8 cellular contexts compared by ENCODE assay signal in the genomic region with DNA sequence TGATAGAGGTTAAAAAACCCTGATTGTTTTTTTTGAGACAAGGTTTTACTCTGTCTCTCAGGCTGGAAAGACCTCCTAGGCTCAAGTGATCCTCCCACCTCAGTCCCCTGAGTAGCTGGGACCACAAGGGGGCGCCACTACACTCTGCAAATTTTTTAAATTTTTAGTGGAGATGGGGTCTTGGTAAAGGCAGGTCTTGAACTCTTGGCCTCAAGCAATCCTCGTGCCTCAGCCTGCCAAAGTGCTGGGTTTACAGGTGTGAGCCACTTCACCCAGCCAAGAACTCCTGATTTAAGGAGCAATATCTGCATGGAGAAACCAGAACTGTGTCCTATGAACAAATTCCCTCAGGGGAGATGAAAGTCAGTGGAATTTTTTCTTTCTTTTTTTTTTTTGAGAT. TPM values are rescaled to one million over a fixed set of nuclear protein-coding genes. Genes with fewer than 3 reads are reported as not detected.
DNase-seq lines count a peak whose midpoint lies in the region; ATAC-seq lines count a peak whose summit lies in the region.

No MANE protein-coding gene starts in this region.

- H3K27ac ChIP-seq in Karpas-422 (ENCODE audit: low read length) = no peak overlapping the region

- 0 out of 2 replicates have a peak, but pooled peaks cover 4% of the 10 kb centered on the region for H3K4me1 ChIP-seq in Karpas-422 (ENCODE audit: low read length)

- H3K79me2 ChIP-seq in Karpas-422 (ENCODE audit: low read length) = no peaks in the 10 kb centered on the region

- no peak overlapping the region for H3K27ac Mint-ChIP-seq in activated naive CD8-positive, alpha-beta T cell treated with anti-CD3 and anti-CD28 coated beads, Interleukin-2, amount 50 U/mL, for 24 hours

- H3K4me3 Mint-ChIP-seq in activated naive CD8-positive, alpha-beta T cell treated with anti-CD3 and anti-CD28 coated beads, Interleukin-2, amount 50 U/mL, for 24 hours = no peak overlapping the region

- H3K9me3 Mint-ChIP-seq in activated naive CD8-positive, alpha-beta T cell treated with anti-CD3 and anti-CD28 coated beads, Interleukin-2, amount 50 U/mL, for 24 hours = no peaks in the 10 kb centered on the region

- ATAC-seq in activated naive CD8-positive, alpha-beta T cell treated with anti-CD3 and anti-CD28 coated beads, Interleukin-2, amount 50 U/mL, for 24 hours = peak; percentile 72
- no peak for ATAC-seq in GM21423 (IDR thresholded peaks at IDR 0.05; ENCODE audit: unreplicated experiment)

- no peak overlapping the region for H2AFZ ChIP-seq in Karpas-422 (ENCODE audit: low read length)

- H4K20me1 ChIP-seq in Karpas-422 (ENCODE audit: insufficient read depth, low read depth, low read length) = no peaks in the 10 kb centered on the region

- no peaks in the 10 kb centered on the region for H3K36me3 ChIP-seq in Karpas-422 (ENCODE audit: insufficient read depth, low read length)

- DNase-seq in COR-L47 (lab: John Stamatoyannopoulos, UW) = peak; percentile 52
- peak; percentile 95 for DNase-seq in Karpas-422
- peak; percentile 47 for DNase-seq in T follicular helper cell (ENCODE audit: low read depth)
- peak; percentile 86 for DNase-seq in activated naive CD8-positive, alpha-beta T cell treated with anti-CD3 and anti-CD28 coated beads, Interleukin-2, amount 50 U/mL, for 24 hours
- DNase-seq in islet precursor cell = peak; percentile 76
- peak; percentile 62 for DNase-seq in stimulated activated CD8-positive, alpha-beta memory T cell treated with anti-CD3 and anti-CD28 coated beads, Interleukin-15, amount 100 ng/mL, for 1 hour (ENCODE audit: low read depth)
- DNase-seq in occipital lobe (lab: John Stamatoyannopoulos, UW) = no peak

- peaks cover 5% of the 10 kb centered on the region for H3K27me3 Mint-ChIP-seq in activated naive CD8-positive, alpha-beta T cell treated with anti-CD3 and anti-CD28 coated beads, Interleukin-2, amount 50 U/mL, for 24 hours

- no peaks in the 10 kb centered on the region for H3K9me2 ChIP-seq in Karpas-422 (replicated peaks; ENCODE audit: insufficient read depth, low read length)

- no peak overlapping the region for H3K4me3 ChIP-seq in Karpas-422 (ENCODE audit: low read length)

- H3K9me3 ChIP-seq in Karpas-422 (ENCODE audit: low read length) = no peaks in the 10 kb centered on the region

- no peaks in the 10 kb centered on the region for H3K4me1 Mint-ChIP-seq in activated naive CD8-positive, alpha-beta T cell treated with anti-CD3 and anti-CD28 coated beads, Interleukin-2, amount 50 U/mL, for 24 hours

- H3K36me3 Mint-ChIP-seq in activated naive CD8-positive, alpha-beta T cell treated with anti-CD3 and anti-CD28 coated beads, Interleukin-2, amount 50 U/mL, for 24 hours (ENCODE audit: low read depth) = no peaks in the 10 kb centered on the region

- H3K27me3 ChIP-seq in Karpas-422 (ENCODE audit: low read length) = no peaks in the 10 kb centered on the region

- H3K9ac ChIP-seq in Karpas-422 (ENCODE audit: low read length) = no peak overlapping the region

- no peak overlapping the region for H3K4me2 ChIP-seq in Karpas-422 (ENCODE audit: low read depth, low read length, poor library complexity, severe bottlenecking)

RNA-seq across cellular contexts. Expression of a gene that starts 7.3 kb away (rescaled TPM):
- total RNA-seq in Karpas-422 (2014; rRNA removed; shearing (Covaris generic); ENCODE audit: low replicate concordance) = 13.1 and 14.1 TPM in 2 replicates
- total RNA-seq in occipital lobe = 102 TPM

RNA-seq across cellular contexts. Expression of a gene that starts 11.9 kb away (rescaled TPM):
- total RNA-seq in Karpas-422 (2014; rRNA removed; shearing (Covaris generic); ENCODE audit: low replicate concordance) = 12.7 and 26.4 TPM in 2 replicates
- 12.9 TPM for total RNA-seq in occipital lobe
